In genomic region chr11:128686045-128686741, GRCh38 we compare ENCODE assay signal across 10 cellular contexts. TPM values are rescaled to one million over a fixed set of nuclear protein-coding genes. Genes with fewer than 3 reads are reported as not detected.
DNase-seq lines count a peak whose midpoint lies in the region; ATAC-seq and TF ChIP-seq lines count a peak whose summit lies in the region.
"Had no signal": no experiment of that assay in that cellular context is flagged by ENCODE, and none has a peak within 500 bp of the region (broad histone marks: within the 10 kb centered on the region; RNA-seq: fewer than 3 reads in every experiment).

No MANE protein-coding gene starts in this region.

- H3K27me3 ChIP-seq in colonic mucosa, result peaks cover 63% of the 10 kb centered on the region

- no peaks in the 10 kb centered on the region for H3K9me3 ChIP-seq in colonic mucosa
- H3K9me3 ChIP-seq: left lung had no signal

- no peak overlapping the region for H3K9ac ChIP-seq in colonic mucosa (ENCODE audit: low read depth in 2 of 2, low read length in 2 of 2)

- H3K4me1 ChIP-seq in colonic mucosa, result peaks cover 7% of the 10 kb centered on the region

- TF ChIP-seq CTCF in GM13976 (IDR thresholded peaks at IDR 0.05; ENCODE audit: borderline replicate concordance, control extremely low read depth, extremely low read depth, insufficient read depth, missing control alignments), result no peak
- no peak for TF ChIP-seq CTCF in colonic mucosa (IDR thresholded peaks at IDR 0.05)
- TF ChIP-seq CTCF in omental fat pad (IDR thresholded peaks at IDR 0.05), result no peak

- intact Hi-C loops in colonic mucosa (cut with DNase I), result no loop called here

- DNase-seq in GM13976 (ENCODE audit: low spot score), result peak; percentile 40
- no peak for DNase-seq in colonic mucosa
- DNase-seq in omental fat pad (ENCODE audit: low spot score), result no peak
- no peak for DNase-seq in C1 segment of cervical spinal cord (lab: John Stamatoyannopoulos, UW)
- no peak for DNase-seq in mesenteric fat pad (ENCODE audit: low spot score)
- no peak for DNase-seq in cerebellar nuclear complex (lab: John Stamatoyannopoulos, UW)
- no peak for DNase-seq in activated CD4-positive, CD25-positive, alpha-beta regulatory T cell treated with anti-CD3 and anti-CD28 coated beads, Interleukin-2, amount 50 U/mL, for 72 hours
- DNase-seq: NCI-H187 had no signal

- peak overlapping the region; percentile 32 for H3K4me3 ChIP-seq in colonic mucosa

- ATAC-seq in HG03460 (IDR thresholded peaks at IDR 0.05; ENCODE audit: unreplicated experiment), result peak; percentile 7
- peak; percentile 12 for ATAC-seq in omental fat pad (ENCODE audit: low FRiP score)

- no peaks in the 10 kb centered on the region for H3K36me3 ChIP-seq in colonic mucosa
- H3K36me3 ChIP-seq: left lung had no signal

- in situ Hi-C loops in GM13976 (cut with MboI; ENCODE audit: low sequenced_read_pairs, unreplicated experiment), result no loop called here

- no peak overlapping the region for H3K27ac ChIP-seq in colonic mucosa
- H3K27ac ChIP-seq: left lung had no signal

RNA-seq across cellular contexts. Expression of gene FLI1, which starts 7.7 kb away (rescaled TPM):
- total RNA-seq in colonic mucosa (1 to 10 TPM; 5.3 to 6.6 TPM), omental fat pad (100 to 1,000 TPM in 1 of 4 donors, 10 to 100 TPM in 3; 12.9 to 118 (median 50.4) TPM), mesenteric fat pad (30.9 TPM)
